Comparison of ENCODE assay signal across 9 cellular contexts in genomic region chr11:67648140-67648795, GRCh38. TPM values are rescaled to one million over a fixed set of nuclear protein-coding genes. Genes with fewer than 3 reads are reported as not detected.
DNase-seq lines count a peak whose midpoint lies in the region; ATAC-seq, FAIRE-seq and TF ChIP-seq lines count a peak whose summit lies in the region.
"Had no signal": no experiment of that assay in that cellular context is flagged by ENCODE, and none has a peak within 500 bp of the region (broad histone marks: within the 10 kb centered on the region; RNA-seq: fewer than 3 reads in every experiment).

No MANE protein-coding gene starts in this region.

- H4K20me1 ChIP-seq in BLaER1 treated with 17β-estradiol and CSF1 and Interleukin-3, amounts not matched to agents 10 nM and 100 nM: peaks cover 0 to 31% (median 3%) of the 10 kb centered on the region in 11 experiments; a peak in 5 of 22 replicates
- H4K20me1 ChIP-seq in MM.1S (ENCODE audit: insufficient read depth, low read length): no peaks in the 10 kb centered on the region

- H3K27ac ChIP-seq in BLaER1 treated with 17β-estradiol and CSF1 and Interleukin-3, amounts not matched to agents 10 nM and 100 nM: peak overlapping the region in 9 of 11 experiments; percentile 3 to 58 (median 37); a peak in 13 of 22 replicates
- no peak overlapping the region for H3K27ac ChIP-seq in MM.1S (ENCODE audit: low read length)
- no peak overlapping the region for H3K27ac ChIP-seq in kidney (ENCODE audit: low read depth in 2 of 2, low read length in 2 of 2)
- H3K27ac ChIP-seq: epithelial cell of prostate had no signal

- no peak for FAIRE-seq in kidney (lab: Jason Lieb, UNC)

- H2AFZ ChIP-seq in MM.1S (ENCODE audit: low read length): peak overlapping the region; percentile 7; the same call in 1 of the 2 replicates

- TF ChIP-seq CTCF in MM.1S (IDR thresholded peaks at IDR 0.05; ENCODE audit: low read length) (peak; percentile 88), kidney (IDR thresholded peaks at IDR 0.05; ENCODE audit: borderline replicate concordance, extremely low read depth, insufficient read depth) (peak; percentile 26)

- no peaks in the 10 kb centered on the region for H3K36me3 ChIP-seq in BLaER1 treated with 17β-estradiol and CSF1 and Interleukin-3, amounts not matched to agents 10 nM and 100 nM
- no peaks in the 10 kb centered on the region for H3K36me3 ChIP-seq in MM.1S (replicated peaks; ENCODE audit: insufficient read depth, low read length)
- no peaks in the 10 kb centered on the region for H3K36me3 ChIP-seq in kidney (ENCODE audit: control insufficient read depth in 1 of 2, insufficient read depth in 2 of 2, low read length in 2 of 2)

- H3K4me1 ChIP-seq in BLaER1 treated with 17β-estradiol and CSF1 and Interleukin-3, amounts not matched to agents 10 nM and 100 nM: peaks cover 38 to 79% (median 72%) of the 10 kb centered on the region in 10 experiments
- peaks cover 36% of the 10 kb centered on the region for H3K4me1 ChIP-seq in MM.1S (ENCODE audit: low read length)
- H3K4me1 ChIP-seq in kidney (ENCODE audit: control insufficient read depth in 1 of 2, insufficient read depth in 1 of 2, low read depth in 1 of 2, low read length in 2 of 2): peaks cover 6 to 22% of the 10 kb centered on the region in 2 donors

- H3K4me3 ChIP-seq in BLaER1 treated with 17β-estradiol and CSF1 and Interleukin-3, amounts not matched to agents 10 nM and 100 nM: peak overlapping the region in 1 of 10 experiments; percentile 42; a peak in 1 of 20 replicates
- H3K4me3 ChIP-seq in MM.1S (ENCODE audit: low read length) (no peak overlapping the region), kidney (ENCODE audit: low read length in 2 of 2) (no peak overlapping the region)

- peaks cover 6 to 14% (median 10%) of the 10 kb centered on the region in 11 experiments; a peak in 17 of 22 replicates for H3K9me3 ChIP-seq in BLaER1 treated with 17β-estradiol and CSF1 and Interleukin-3, amounts not matched to agents 10 nM and 100 nM (replicated peaks in 1 of 11)
- H3K9me3 ChIP-seq in MM.1S (replicated peaks; ENCODE audit: insufficient read depth, low read length): no peaks in the 10 kb centered on the region
- H3K9me3 ChIP-seq in kidney (ENCODE audit: control insufficient read depth in 1 of 2, low read length in 2 of 2): no peaks in the 10 kb centered on the region

- H3K79me2 ChIP-seq in MM.1S (ENCODE audit: low read length): no peaks in the 10 kb centered on the region

- H3K9ac ChIP-seq in BLaER1 treated with 17β-estradiol and CSF1 and Interleukin-3, amounts not matched to agents 10 nM and 100 nM: peak overlapping the region in 5 of 11 experiments; percentile 1 to 48 (median 14); a peak in 7 of 22 replicates
- H3K9ac ChIP-seq in MM.1S (ENCODE audit: low read length) (no peak overlapping the region), kidney (ENCODE audit: low read length in 2 of 2) (no peak overlapping the region)

- intact Hi-C loops in kidney (cut with DNase I): no loop called here

- peak; percentile 46 for ATAC-seq in GM18909 (IDR thresholded peaks at IDR 0.05; ENCODE audit: poor library complexity, unreplicated experiment)
- ATAC-seq in GM21723 (IDR thresholded peaks at IDR 0.05; ENCODE audit: unreplicated experiment): no peak

- peaks cover 0 to 35% (median 0%) of the 10 kb centered on the region in 11 experiments; a peak in 7 of 22 replicates for H3K27me3 ChIP-seq in BLaER1 treated with 17β-estradiol and CSF1 and Interleukin-3, amounts not matched to agents 10 nM and 100 nM
- no peaks in the 10 kb centered on the region for H3K27me3 ChIP-seq in MM.1S (replicated peaks; ENCODE audit: insufficient read depth, low read length)

- H3F3A ChIP-seq in MM.1S (ENCODE audit: insufficient read depth, low read length): peaks cover 23% of the 10 kb centered on the region

- peak; percentile 85 for DNase-seq in MM.1S
- DNase-seq in activated CD4-positive, alpha-beta T cell treated with anti-CD3 and anti-CD28 coated beads for 48 hours: peak; percentile 75
- no peak for DNase-seq in kidney
- DNase-seq in foreskin melanocyte: no peak
- no peak for DNase-seq in middle frontal gyrus (ENCODE audit: extremely low spot score, low spot score)

- peak overlapping the region; percentile 81 to 97 (median 93); a peak in 21 of 22 replicates for H3K4me2 ChIP-seq in BLaER1 treated with 17β-estradiol and CSF1 and Interleukin-3, amounts not matched to agents 10 nM and 100 nM
- 0 out of 2 replicates have a peak overlapping the region, but pooled peaks have one; percentile 5 for H3K4me2 ChIP-seq in MM.1S (ENCODE audit: low read depth, low read length)

- no peaks in the 10 kb centered on the region for H3K9me2 ChIP-seq in MM.1S (replicated peaks; ENCODE audit: insufficient read depth, low read length)

RNA-seq across cellular contexts. Expression of gene ACY3, which starts 2.3 kb away (rescaled TPM):
- 7.7 TPM for total RNA-seq in kidney
- polyA plus RNA-seq in kidney (ENCODE audit: insufficient read depth, low read depth, low replicate concordance): 111 TPM

RNA-seq across cellular contexts. Expression of gene TBX10, which starts 8.7 kb away (rescaled TPM):
- not detected for total RNA-seq in kidney
- polyA plus RNA-seq in kidney (ENCODE audit: insufficient read depth, low read depth, low replicate concordance): not detected

RNA-seq across cellular contexts. Expression of gene NUDT8, which starts 18.5 kb away (rescaled TPM):
- total RNA-seq in kidney: 11.9 TPM
- 57.0 TPM for polyA plus RNA-seq in kidney (ENCODE audit: insufficient read depth, low read depth, low replicate concordance)

RNA-seq across cellular contexts. Expression of gene ALDH3B2, which starts 26.2 kb away (rescaled TPM):
- 1.6 TPM for total RNA-seq in kidney
- 2.1 TPM for polyA plus RNA-seq in kidney (ENCODE audit: insufficient read depth, low read depth, low replicate concordance)

RNA-seq across cellular contexts. Expression of gene NDUFV1, which starts 41.5 kb away (rescaled TPM):
- 191 TPM for total RNA-seq in kidney
- polyA plus RNA-seq in kidney (ENCODE audit: insufficient read depth, low read depth, low replicate concordance): 395 TPM

Comparison
In these comparisons a context has a peak if more than half of its experiments do, and no peak if none do; other contexts are left out.
1. H3K27ac ChIP-seq: peak in BLaER1 treated with 17β-estradiol and CSF1 and Interleukin-3, amounts not matched to agents 10 nM and 100 nM (9 of 11); none in MM.1S (single experiment) and kidney (0 of 2).
2. DNase-seq: peak in MM.1S (single experiment) and activated CD4-positive, alpha-beta T cell treated with anti-CD3 and anti-CD28 coated beads for 48 hours (single experiment); none in kidney (single experiment), foreskin melanocyte (single experiment) and middle frontal gyrus (single experiment).